In the genomic region with DNA sequence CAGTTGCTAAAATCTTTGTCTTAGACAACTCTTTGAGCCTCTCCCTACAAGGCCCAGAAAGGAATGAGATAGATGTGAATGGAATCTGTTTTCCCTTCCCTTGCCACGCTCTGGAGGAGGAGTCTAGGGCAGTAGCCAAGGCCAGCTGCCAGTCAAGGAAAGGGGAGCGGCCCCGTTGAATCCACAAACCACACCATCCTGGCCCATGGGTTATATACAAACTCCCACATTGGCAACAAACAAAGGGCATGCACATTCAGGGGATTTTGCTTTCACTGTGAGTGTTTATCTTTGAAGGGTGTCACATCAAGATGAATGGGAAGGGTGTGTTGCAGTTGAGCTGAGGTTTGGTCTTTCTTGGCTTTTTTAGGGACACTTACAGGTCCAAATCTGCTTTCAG, we compare ENCODE assay signal across 9 cellular contexts. TPM values are rescaled to one million over a fixed set of nuclear protein-coding genes. Genes with fewer than 3 reads are reported as not detected.
DNase-seq lines count a peak whose midpoint lies in the region; ATAC-seq and TF ChIP-seq lines count a peak whose summit lies in the region.
"Had no signal": no experiment of that assay in that cellular context is flagged by ENCODE, and none has a peak within 500 bp of the region (broad histone marks: within the 10 kb centered on the region; RNA-seq: fewer than 3 reads in every experiment).

No MANE protein-coding gene starts in this region.

- no peaks in the 10 kb centered on the region for H3K27me3 ChIP-seq in CD4-positive, alpha-beta T cell (ENCODE audit: control insufficient read depth, insufficient read depth, low read length)
- H3K27me3 ChIP-seq: right atrium auricular region had no signal

- intact Hi-C loops in CD4-positive, alpha-beta T cell (cut with DNase I, micrococcal nuclease): loop anchor here (2.0 to 10.0 kb wide), 2 partner anchors 14 to 1010 kb away; a partner anchor contains a TSS
- intact Hi-C loops in mucosa of descending colon (cut with DNase I, micrococcal nuclease): no loop called here

- CTCF ChIA-PET in CD4-positive, alpha-beta T cell (lab: Charles Lee): interaction anchor here (0.7 to 5.8 kb wide), 5 partner anchors 22 to 130 kb away, joined by 3 to 29 read pairs (median 3); a partner anchor contains a TSS

- H3K36me3 ChIP-seq in mucosa of descending colon (ENCODE audit: low read depth): no peaks in the 10 kb centered on the region
- H3K36me3 ChIP-seq: right atrium auricular region had no signal

- peak overlapping the region; percentile 44 for H3K4me3 Mint-ChIP-seq in CD4-positive, alpha-beta T cell

- POLR2A ChIA-PET in CD4-positive, alpha-beta T cell (lab: Charles Lee): interaction anchor here (0.8 to 4.7 kb wide), 6 partner anchors 9 to 196 kb away, joined by 3 to 38 read pairs (median 8); a partner anchor contains a TSS

- no peaks in the 10 kb centered on the region for H3K9me3 Mint-ChIP-seq in CD4-positive, alpha-beta T cell

- no peak for TF ChIP-seq CTCF in CD4-positive, alpha-beta T cell (IDR thresholded peaks at IDR 0.05)
- no peak for TF ChIP-seq CTCF in mucosa of descending colon (IDR thresholded peaks at IDR 0.05)

- DNase-seq in CD4-positive, alpha-beta T cell: no peak
- peak; percentile 85 for DNase-seq in M059J (ENCODE audit: low read depth)
- DNase-seq in astrocyte of the hippocampus (ENCODE audit: low read depth, low spot score): peak; percentile 85
- DNase-seq in mucosa of descending colon: peak in 2 of 3 donors; percentile 58 to 73
- DNase-seq in COLO668 (lab: John Stamatoyannopoulos, UW; ENCODE audit: unreplicated experiment): no peak
- no peak for DNase-seq in activated effector memory CD4-positive, alpha-beta T cell treated with anti-CD3 and anti-CD28 coated beads, Interleukin-2, amount 50 U/mL, for 16 hours
- no peak for DNase-seq in germinal center (ENCODE audit: low spot score)
- DNase-seq in central memory CD4-positive, alpha-beta T cell: no peak

- peaks cover 9% of the 10 kb centered on the region for H3K4me1 ChIP-seq in mucosa of descending colon (ENCODE audit: low read depth)

- H3K36me3 Mint-ChIP-seq in CD4-positive, alpha-beta T cell (ENCODE audit: low read depth): peaks cover 36% of the 10 kb centered on the region

- H3K4me3 ChIP-seq in mucosa of descending colon: no peak overlapping the region
- H3K4me3 ChIP-seq: right atrium auricular region had no signal

- peak overlapping the region; percentile 97 for H3K27ac Mint-ChIP-seq in CD4-positive, alpha-beta T cell

- H3K27ac ChIP-seq in CD4-positive, alpha-beta T cell (ENCODE audit: low read depth, low read length): peak overlapping the region; percentile 82
- H3K27ac ChIP-seq: right atrium auricular region had no signal

- ATAC-seq in CD4-positive, alpha-beta T cell (ENCODE audit: poor library complexity): no peak
- ATAC-seq in mucosa of descending colon: peak; percentile 39

- H3K4me1 Mint-ChIP-seq in CD4-positive, alpha-beta T cell (ENCODE audit: low read depth): peaks cover 84% of the 10 kb centered on the region

- no peaks in the 10 kb centered on the region for H3K9me3 ChIP-seq in CD4-positive, alpha-beta T cell (ENCODE audit: control insufficient read depth, low read length)
- H3K9me3 ChIP-seq in mucosa of descending colon: no peaks in the 10 kb centered on the region
- H3K9me3 ChIP-seq: right atrium auricular region had no signal

- H3K27me3 Mint-ChIP-seq in CD4-positive, alpha-beta T cell: no peaks in the 10 kb centered on the region

RNA-seq across cellular contexts. Expression of a gene that starts 6.0 kb away (rescaled TPM):
- 100 to 1,000 TPM; 172 to 175 TPM for total RNA-seq in CD4-positive, alpha-beta T cell
- 15.0 and 27.0 TPM in 2 replicates for total RNA-seq in M059J (2014; rRNA removed; shearing (Covaris generic))
- 10 to 100 TPM; 38.4 to 49.8 (median 48.9) TPM for total RNA-seq in mucosa of descending colon

Comparison
In these comparisons a context has a peak if more than half of its experiments do, and no peak if none do; other contexts are left out.
1. DNase-seq: peak in M059J (single experiment), astrocyte of the hippocampus (single experiment) and mucosa of descending colon (2 of 3); none in CD4-positive, alpha-beta T cell (0 of 10), COLO668 (single experiment), activated effector memory CD4-positive, alpha-beta T cell treated with anti-CD3 and anti-CD28 coated beads, Interleukin-2, amount 50 U/mL, for 16 hours (single experiment), germinal center (single experiment) and central memory CD4-positive, alpha-beta T cell (single experiment).
2. intact Hi-C loops: an anchor here in CD4-positive, alpha-beta T cell (2.0 to 10.0 kb wide); none called in mucosa of descending colon.